Comparison of ENCODE assay signal across 8 cellular contexts in genomic region chr2:168119519-168120141, GRCh38.
DNase-seq lines count a peak whose midpoint lies in the region; ATAC-seq and TF ChIP-seq lines count a peak whose summit lies in the region.

No MANE protein-coding gene starts in this region.

- H3K9me3 Mint-ChIP-seq in Caco-2 (ENCODE audit: unreplicated experiment) = no peaks in the 10 kb centered on the region
- H3K9me3 Mint-ChIP-seq in naive thymus-derived CD4-positive, alpha-beta T cell = no peaks in the 10 kb centered on the region

- CTCF ChIA-PET in Caco-2 (lab: Charles Lee) = interaction anchor here (0.6 to 2.7 kb wide), 6 partner anchors 12 to 217 kb away, joined by 3 to 17 read pairs (median 5); partner anchors contain the start of gene STK39
- CTCF ChIA-PET in naive thymus-derived CD4-positive, alpha-beta T cell (lab: Charles Lee) = interaction anchor here (0.7 to 4.2 kb wide), 8 partner anchors 9 to 1581 kb away, joined by 3 to 15 read pairs (median 4); no protein-coding TSS in a partner anchor

- H3K36me3 Mint-ChIP-seq in Caco-2 (ENCODE audit: insufficient read depth, unreplicated experiment) = no peaks in the 10 kb centered on the region
- H3K36me3 Mint-ChIP-seq in naive thymus-derived CD4-positive, alpha-beta T cell = peaks cover 11 to 27% (median 12%) of the 10 kb centered on the region in 5 donors

- H3K27me3 ChIP-seq in Caco-2 (replicated peaks; ENCODE audit: control insufficient read depth, insufficient read depth, low read length) = no peaks in the 10 kb centered on the region
- no peaks in the 10 kb centered on the region for H3K27me3 ChIP-seq in naive thymus-derived CD4-positive, alpha-beta T cell (ENCODE audit: control insufficient read depth in 2 of 2, insufficient read depth in 2 of 2, low read length in 2 of 2)

- H3K4me1 ChIP-seq in Caco-2 = no peaks in the 10 kb centered on the region
- H3K4me1 ChIP-seq in naive thymus-derived CD4-positive, alpha-beta T cell (ENCODE audit: control insufficient read depth in 2 of 2, insufficient read depth in 2 of 2, low read length in 2 of 2) = peaks cover 0 to 4% of the 10 kb centered on the region in 2 donors

- DNase-seq in Caco-2 = peak in 1 of 2 experiments; percentile 64
- peak; percentile 24 for DNase-seq in HS-27A (ENCODE audit: low read depth)
- DNase-seq in OCI-M1 (lab: John Stamatoyannopoulos, UW) = peak; percentile 78
- no peak for DNase-seq in epithelial cell of proximal tubule (ENCODE audit: low read depth)
- peak in 6 of 9 donors; percentile 2 to 31 (median 21) for DNase-seq in naive thymus-derived CD4-positive, alpha-beta T cell

- H3K27me3 Mint-ChIP-seq in Caco-2 (ENCODE audit: insufficient read depth, unreplicated experiment) = no peaks in the 10 kb centered on the region
- no peaks in the 10 kb centered on the region for H3K27me3 Mint-ChIP-seq in naive thymus-derived CD4-positive, alpha-beta T cell

- H3K4me3 ChIP-seq in Caco-2 (ENCODE audit: low read depth, low read length) (no peak overlapping the region), epithelial cell of proximal tubule (ENCODE audit: low read depth, low read length) (no peak overlapping the region)
- H3K4me3 ChIP-seq in naive thymus-derived CD4-positive, alpha-beta T cell (ENCODE audit: low read length) = no peak overlapping the region

- no peak overlapping the region for H3K4me3 Mint-ChIP-seq in Caco-2 (ENCODE audit: unreplicated experiment)
- no peak overlapping the region for H3K4me3 Mint-ChIP-seq in naive thymus-derived CD4-positive, alpha-beta T cell

- H3K4me1 Mint-ChIP-seq in Caco-2 (ENCODE audit: low read depth, unreplicated experiment) = no peaks in the 10 kb centered on the region
- peaks cover 0 to 2% (median 0%) of the 10 kb centered on the region in 7 donors for H3K4me1 Mint-ChIP-seq in naive thymus-derived CD4-positive, alpha-beta T cell

- TF ChIP-seq CTCF in Caco-2 (IDR thresholded peaks at IDR 0.05; ENCODE audit: insufficient read depth in 1 of 2, low read depth in 1 of 2, low read length in 1 of 2, severe bottlenecking in 1 of 2, unreplicated experiment in 1 of 2) (peak; percentile 28 to 57), epithelial cell of proximal tubule (conservative IDR thresholded peaks at IDR 0.05; ENCODE audit: low read depth, low read length) (peak; percentile 76)

- H3K36me3 ChIP-seq in Caco-2 (ENCODE audit: control insufficient read depth, insufficient read depth, low read length) = no peaks in the 10 kb centered on the region
- peaks cover 5 to 17% (median 11%) of the 10 kb centered on the region in 3 experiments for H3K36me3 ChIP-seq in naive thymus-derived CD4-positive, alpha-beta T cell (ENCODE audit: control insufficient read depth in 2 of 3, insufficient read depth in 3 of 3, low read length in 3 of 3)

- intact Hi-C loops in Caco-2 (cut with micrococcal nuclease; ENCODE audit: unreplicated experiment) = loop anchor here (2.0 to 10.0 kb wide), 8 partner anchors 252 to 1219 kb away; partner anchors contain the start of gene B3GALT1
- intact Hi-C loops in naive thymus-derived CD4-positive, alpha-beta T cell (cut with micrococcal nuclease) = loop anchor here (1.0 to 10.0 kb wide), 7 partner anchors 48 to 1580 kb away; partner anchors contain the start of gene B3GALT1 (in 1 of the 2)

- H3K9me3 ChIP-seq in Caco-2 = no peaks in the 10 kb centered on the region
- no peaks in the 10 kb centered on the region for H3K9me3 ChIP-seq in naive thymus-derived CD4-positive, alpha-beta T cell (ENCODE audit: control insufficient read depth in 2 of 3, low read length in 3 of 3)

- no peak overlapping the region for H3K27ac ChIP-seq in naive thymus-derived CD4-positive, alpha-beta T cell (ENCODE audit: low read depth, low read length)

- ATAC-seq in GM18868 (IDR thresholded peaks at IDR 0.05; ENCODE audit: unreplicated experiment) = peak; percentile 61
- peak; percentile 48 for ATAC-seq in naive thymus-derived CD4-positive, alpha-beta T cell
- no peak for ATAC-seq in GM21825 (IDR thresholded peaks at IDR 0.05; ENCODE audit: unreplicated experiment)
- no peak for ATAC-seq in HG03045 (IDR thresholded peaks at IDR 0.05; ENCODE audit: unreplicated experiment)

- no TSS peak for BruUV-seq in Caco-2 (replicated peaks; lab: Mats Ljungman, UMichigan)

- H3K27ac Mint-ChIP-seq in Caco-2 (ENCODE audit: unreplicated experiment) = no peak overlapping the region
- H3K27ac Mint-ChIP-seq in naive thymus-derived CD4-positive, alpha-beta T cell = no peak overlapping the region

- POLR2A ChIA-PET in Caco-2 (lab: Charles Lee) = no interaction called here
- POLR2A ChIA-PET in naive thymus-derived CD4-positive, alpha-beta T cell (lab: Charles Lee) = interaction anchor here (0.6 kb wide), 1 partner anchor 1442 kb away, joined by 3 read pairs; no protein-coding TSS in a partner anchor

Comparison
In these comparisons a context has a peak if more than half of its experiments do, and no peak if none do; other contexts are left out.
1. ATAC-seq: peak in GM18868 (single experiment) and naive thymus-derived CD4-positive, alpha-beta T cell (single experiment); none in GM21825 (single experiment) and HG03045 (single experiment).